ENCODE assay signal across 8 cellular contexts in genomic region chr17:4263282-4264215, GRCh38. TPM values are rescaled to one million over a fixed set of nuclear protein-coding genes. Genes with fewer than 3 reads are reported as not detected.
A peak's percentile ranks its signal among the peaks of the same experiment; 100 is the strongest.
DNase-seq lines count a peak whose midpoint lies in the region; ATAC-seq and TF ChIP-seq lines count a peak whose summit lies in the region.

TSS of gene ANKFY1 (minus strand) at chr17:4263979. CDS start at chr17:4263941, 38 bp downstream.

- H4K12ac ChIP-seq in trophoblast cell (ENCODE audit: low read depth, low read length): peak within 1 kb of the TSS; percentile 60

- H3K4ac ChIP-seq in trophoblast cell (ENCODE audit: low read depth, low read length): peak within 1 kb of the TSS; percentile 71

- peak in 1 of 2 donors; percentile 82 for TF ChIP-seq EP300 in tibial nerve (IDR thresholded peaks at IDR 0.05)

- peak within 1 kb of the TSS; percentile 59 for H2BK5ac ChIP-seq in trophoblast cell (ENCODE audit: low read depth, low read length, poor library complexity)

- H3K4me3 ChIP-seq in adipocyte (ENCODE audit: low read length) (peak within 1 kb of the TSS; percentile 89), trophoblast cell (ENCODE audit: low read depth, low read length) (peak within 1 kb of the TSS; percentile 98), tibial nerve (peak within 1 kb of the TSS; percentile 78 to 99 (median 89))

- intact Hi-C loops in cardiac septum (cut with DNase I): loop anchor here (5.0 kb wide), 1 partner anchor 46 kb away; no protein-coding TSS in a partner anchor

- peaks cover 12% of the 10 kb centered on the region for H3K9me3 ChIP-seq in adipocyte (ENCODE audit: control insufficient read depth, low read length)
- H3K9me3 ChIP-seq in trophoblast cell (ENCODE audit: insufficient read depth, low read depth, low read length): peaks cover 1% of the 10 kb centered on the region
- H3K9me3 ChIP-seq in tibial nerve: peaks cover 0 to 13% (median 0%) of the 10 kb centered on the region in 4 donors

- DNase-seq in NCI-H1436 treated with DMSO at 0.1 percent for 48 hours (lab: John Stamatoyannopoulos, UW) (peak; percentile 65), T follicular helper cell (ENCODE audit: low read depth) (peak; percentile 97), adipocyte (ENCODE audit: low read depth) (peak; percentile 99), cardiac septum (ENCODE audit: low spot score) (peak; percentile 99), trophoblast cell (peak; percentile 91 to 99), tibial nerve (ENCODE audit: low spot score in 2 of 2) (peak; percentile 91 to 92)

- WGBS in trophoblast cell (ENCODE audit: extremely low coverage, insufficient coverage, insufficient read length): no CpG with 5 or more reads among the region's 85 CpGs
- 0% methylated on average over 50 to 71 of the region's 85 CpGs for WGBS in tibial nerve, 2 donors

- H3K4me1 ChIP-seq in adipocyte (ENCODE audit: control insufficient read depth, insufficient read depth, low read length) (peaks cover 12% of the 10 kb centered on the region), trophoblast cell (ENCODE audit: control insufficient read depth in 1 of 2, insufficient read depth in 2 of 2, low read length in 2 of 2) (peaks cover 12 to 13% of the 10 kb centered on the region in 2 experiments), tibial nerve (peaks cover 0 to 32% (median 16%) of the 10 kb centered on the region in 4 donors)

- H4K8ac ChIP-seq in trophoblast cell (ENCODE audit: low read depth, low read length): peak within 1 kb of the TSS; percentile 86

- peak in 3 of 5 experiments; percentile 8 to 46 (median 11) for TF ChIP-seq CTCF in tibial nerve (IDR thresholded peaks at IDR 0.05)

- ATAC-seq in HG02763 (IDR thresholded peaks at IDR 0.05; ENCODE audit: unreplicated experiment): peak; percentile 87

- peaks cover 7% of the 10 kb centered on the region for H3K79me1 ChIP-seq in trophoblast cell (ENCODE audit: low read length)

- no peak within 1 kb of the TSS for H2AK5ac ChIP-seq in trophoblast cell (ENCODE audit: low read length)

- H3K27me3 ChIP-seq in adipocyte (replicated peaks; ENCODE audit: control insufficient read depth, insufficient read depth, low read length) (no peaks in the 10 kb centered on the region), trophoblast cell (ENCODE audit: insufficient read depth, low read length) (no peaks in the 10 kb centered on the region), tibial nerve (no peaks in the 10 kb centered on the region)

- H3K27ac ChIP-seq in trophoblast cell (ENCODE audit: low read depth, low read length): peak within 1 kb of the TSS; percentile 70
- peak within 1 kb of the TSS in 3 of 4 donors; percentile 64 to 91 (median 87) for H3K27ac ChIP-seq in tibial nerve

- TF ChIP-seq POLR2A in GM10847 (IDR thresholded peaks at IDR 0.05; ENCODE audit: extremely low read depth, insufficient read length): peak; percentile 80
- peak in 1 of 2 donors; percentile 56 for TF ChIP-seq POLR2A in tibial nerve (IDR thresholded peaks at IDR 0.05)

- H3K23ac ChIP-seq in trophoblast cell (ENCODE audit: low read length): no peak within 1 kb of the TSS

- H4K91ac ChIP-seq in trophoblast cell (ENCODE audit: low read depth, low read length): peak within 1 kb of the TSS; percentile 75

- H2AFZ ChIP-seq in trophoblast cell (ENCODE audit: insufficient read depth, low read length, poor library complexity): peak within 1 kb of the TSS; percentile 68

- peaks cover 19% of the 10 kb centered on the region for H3K79me2 ChIP-seq in trophoblast cell (ENCODE audit: control insufficient read depth, insufficient read depth, low read length, poor library complexity)

- H2BK12ac ChIP-seq in trophoblast cell (ENCODE audit: low read length): no peak within 1 kb of the TSS

- H3K36me3 ChIP-seq in adipocyte (ENCODE audit: control insufficient read depth, insufficient read depth, low read length, severe bottlenecking) (peaks cover 20% of the 10 kb centered on the region), trophoblast cell (ENCODE audit: control insufficient read depth in 1 of 2, insufficient read depth in 2 of 2, low read length in 2 of 2) (peaks cover 14 to 18% of the 10 kb centered on the region in 2 experiments), tibial nerve (peaks cover 0 to 39% (median 0%) of the 10 kb centered on the region in 3 donors)

- H3K18ac ChIP-seq in trophoblast cell (ENCODE audit: low read length): peak within 1 kb of the TSS; percentile 53

- H3K14ac ChIP-seq in trophoblast cell (ENCODE audit: low read length): peak within 1 kb of the TSS; percentile 52

- H2BK120ac ChIP-seq in trophoblast cell (ENCODE audit: insufficient read depth, low read length, poor library complexity): peak within 1 kb of the TSS; percentile 23

- H3K9ac ChIP-seq in adipocyte (ENCODE audit: low read length) (peak within 1 kb of the TSS; percentile 90), trophoblast cell (ENCODE audit: low read length) (peak within 1 kb of the TSS; percentile 89)

- H3K4me2 ChIP-seq in trophoblast cell (ENCODE audit: low read length): peak within 1 kb of the TSS; percentile 95

RNA-seq across cellular contexts. Expression of gene ANKFY1, which starts in this region (rescaled TPM):
- total RNA-seq in cardiac septum (21.4 TPM), tibial nerve (10 to 100 TPM; 43.3 to 49.8 (median 46.7) TPM)
- polyA plus RNA-seq in trophoblast cell (2013): 20.7 and 20.8 TPM in 2 replicates

Comparison
In these comparisons a context has a peak if more than half of its experiments do, and no peak if none do; other contexts are left out.
1. Peak in every context shown above with its lines: DNase-seq, ATAC-seq, H3K4me3 ChIP-seq and H3K27ac ChIP-seq.